In genomic region chr1:183284086-183284485, GRCh38 we compare ENCODE assay signal across 18 cellular contexts.
A peak's percentile ranks its signal among the peaks of the same experiment; 100 is the strongest.
DNase-seq lines count a peak whose midpoint lies in the region; ATAC-seq and TF ChIP-seq lines count a peak whose summit lies in the region.
"Had no signal": no experiment of that assay in that cellular context is flagged by ENCODE, and none has a peak within 500 bp of the region (broad histone marks: within the 10 kb centered on the region; RNA-seq: fewer than 3 reads in every experiment).

No MANE protein-coding gene starts in this region.

- no peaks in the 10 kb centered on the region for H3K27me3 ChIP-seq in thyroid gland
- H3K27me3 ChIP-seq: BLaER1 treated with 17β-estradiol and CSF1 and Interleukin-3, amounts not matched to agents 10 nM and 100 nM had no signal

- TF ChIP-seq CTCF in thyroid gland (IDR thresholded peaks at IDR 0.05) (peak in 1 of 6 experiments; percentile 7), progenitor cell of endocrine pancreas (IDR thresholded peaks at IDR 0.05; ENCODE audit: unreplicated experiment) (no peak)

- no peak for ATAC-seq in Right ventricle myocardium inferior
- ATAC-seq: A549, HepG2 had no signal

- WGBS in thyroid gland, 2 donors, result 53 to 54% methylated on average over 5 of the region's 5 CpGs

- intact Hi-C loops in cardiac septum (cut with DNase I), result loop anchor here (5.0 kb wide), 2 partner anchors 102 to 338 kb away; no protein-coding TSS in a partner anchor
- intact Hi-C loops in Right ventricle myocardium inferior (cut with DNase I), result loop anchor here (5.0 to 10.0 kb wide), 2 partner anchors 123 to 261 kb away; no protein-coding TSS in a partner anchor
- intact Hi-C loops in thyroid gland (cut with DNase I), result no loop called here

- no peak for TF ChIP-seq POLR2A in thyroid gland (IDR thresholded peaks at IDR 0.05)

- no peaks in the 10 kb centered on the region for H3K36me3 ChIP-seq in thyroid gland
- H3K36me3 ChIP-seq: BLaER1 treated with 17β-estradiol and CSF1 and Interleukin-3, amounts not matched to agents 10 nM and 100 nM had no signal

- H3K36me3 Mint-ChIP-seq in progenitor cell of endocrine pancreas (ENCODE audit: insufficient read depth), result no peaks in the 10 kb centered on the region
- H3K36me3 Mint-ChIP-seq: CD8-positive, alpha-beta memory T cell had no signal

- H3K27ac ChIP-seq in thyroid gland, result peak overlapping the region; percentile 41 to 92 (median 81)
- H3K27ac ChIP-seq: A549; BLaER1 treated with 17β-estradiol and CSF1 and Interleukin-3, amounts not matched to agents 10 nM and 100 nM had no signal

- H3K4me1 ChIP-seq in thyroid gland, result peaks cover 40 to 48% of the 10 kb centered on the region in 2 donors
- H3K4me1 ChIP-seq: A549 had no signal

- no peak overlapping the region for H3K27ac Mint-ChIP-seq in progenitor cell of endocrine pancreas
- H3K27ac Mint-ChIP-seq: CD8-positive, alpha-beta memory T cell had no signal

- no peaks in the 10 kb centered on the region for H3K9me3 Mint-ChIP-seq in progenitor cell of endocrine pancreas (ENCODE audit: low read depth)
- H3K9me3 Mint-ChIP-seq: CD8-positive, alpha-beta memory T cell had no signal

- H3K4me3 Mint-ChIP-seq in progenitor cell of endocrine pancreas (ENCODE audit: low read depth), result no peak overlapping the region
- H3K4me3 Mint-ChIP-seq: CD8-positive, alpha-beta memory T cell had no signal

- H3K4me3 ChIP-seq in thyroid gland (replicated peaks in 1 of 3), result no peak overlapping the region
- H3K4me3 ChIP-seq: A549; BLaER1 treated with 17β-estradiol and CSF1 and Interleukin-3, amounts not matched to agents 10 nM and 100 nM had no signal

- peak; percentile 20 for DNase-seq in cardiac septum (ENCODE audit: low spot score)
- no peak for DNase-seq in Right ventricle myocardium inferior (ENCODE audit: missing footprints)
- peak; percentile 37 for DNase-seq in NCI-H2171 (lab: John Stamatoyannopoulos, UW)
- DNase-seq in cerebellar cortex (ENCODE audit: low spot score), result peak; percentile 92
- DNase-seq in thyroid gland, result peak; percentile 40 to 68
- DNase-seq in NCI-H2029 treated with DMSO at 0.1 percent for 48 hours (lab: John Stamatoyannopoulos, UW), result no peak
- no peak for DNase-seq in KG1 (lab: John Stamatoyannopoulos, UW)
- no peak for DNase-seq in progenitor cell of endocrine pancreas (ENCODE audit: low spot score, unreplicated experiment)
- DNase-seq: CD8-positive, alpha-beta memory T cell; DND-41; GDM1; Karpas-422; NCI-H1694; NCI-H2107; SHP77 had no signal

- H3K4me1 Mint-ChIP-seq in progenitor cell of endocrine pancreas (ENCODE audit: low read depth), result peaks cover 9% of the 10 kb centered on the region
- H3K4me1 Mint-ChIP-seq: CD8-positive, alpha-beta memory T cell had no signal

- peaks cover 11% of the 10 kb centered on the region for H3K27me3 Mint-ChIP-seq in progenitor cell of endocrine pancreas

- no peaks in the 10 kb centered on the region for H3K9me3 ChIP-seq in thyroid gland
- H3K9me3 ChIP-seq: A549; BLaER1 treated with 17β-estradiol and CSF1 and Interleukin-3, amounts not matched to agents 10 nM and 100 nM had no signal

Comparison
In these comparisons a context has a peak if more than half of its experiments do, and no peak if none do; other contexts are left out.
1. DNase-seq: peak in cardiac septum (single experiment), NCI-H2171 (single experiment), cerebellar cortex (single experiment) and thyroid gland (2 of 2); none in Right ventricle myocardium inferior (single experiment), NCI-H2029 treated with DMSO at 0.1 percent for 48 hours (single experiment), KG1 (single experiment) and progenitor cell of endocrine pancreas (single experiment).